16 cellular contexts compared by ENCODE assay signal in genomic region chr2:53075760-53076159, GRCh38.
A peak's percentile ranks its signal among the peaks of the same experiment; 100 is the strongest.
DNase-seq lines count a peak whose midpoint lies in the region; ATAC-seq and TF ChIP-seq lines count a peak whose summit lies in the region.
"Had no signal": no experiment of that assay in that cellular context is flagged by ENCODE, and none has a peak within 500 bp of the region (broad histone marks: within the 10 kb centered on the region; RNA-seq: fewer than 3 reads in every experiment).

No MANE protein-coding gene starts in this region.

- H3K9me3 ChIP-seq in heart right ventricle: peaks cover 0 to 14% (median 0%) of the 10 kb centered on the region in 11 donors
- H3K9me3 ChIP-seq: Peyer's patch had no signal

- H3K36me3 ChIP-seq in heart right ventricle: no peaks in the 10 kb centered on the region
- H3K36me3 ChIP-seq: Peyer's patch had no signal

- DNase-seq in heart right ventricle: peak; percentile 4 to 8
- DNase-seq in Right ventricle myocardium inferior (ENCODE audit: missing footprints): no peak
- DNase-seq in NCI-H1694 treated with DMSO at 0.1 percent for 48 hours (lab: John Stamatoyannopoulos, UW): peak; percentile 14
- DNase-seq in choroid plexus epithelial cell (ENCODE audit: low read depth): peak; percentile 20
- no peak for DNase-seq in NCI-H345 (lab: John Stamatoyannopoulos, UW)
- DNase-seq in C1 segment of cervical spinal cord (lab: John Stamatoyannopoulos, UW): no peak
- DNase-seq: CD4-positive, CD25-positive, alpha-beta regulatory T cell; DMS79; GOT3; KBM-7; NCI-H2029; NCI-H748 treated with DMSO at 0.1 percent for 48 hours; Peyer's patch; SIG-M5 had no signal

- ATAC-seq in heart right ventricle (no peak), Right ventricle myocardium inferior (no peak), HG03520 (IDR thresholded peaks at IDR 0.05; ENCODE audit: unreplicated experiment) (no peak)
- ATAC-seq: A549 had no signal

- peaks cover 0 to 6% (median 0%) of the 10 kb centered on the region in 9 donors for H3K4me1 ChIP-seq in heart right ventricle
- H3K4me1 ChIP-seq: A549, Peyer's patch had no signal

- H3K4me3 ChIP-seq in heart right ventricle (no peak overlapping the region), choroid plexus epithelial cell (ENCODE audit: low read depth, low read length) (no peak overlapping the region)
- H3K4me3 ChIP-seq: A549, Peyer's patch had no signal

- H3K27me3 ChIP-seq in heart right ventricle: no peaks in the 10 kb centered on the region
- H3K27me3 ChIP-seq: Peyer's patch had no signal

- no peak for TF ChIP-seq CTCF in heart right ventricle (IDR thresholded peaks at IDR 0.05)
- TF ChIP-seq CTCF in choroid plexus epithelial cell (conservative IDR thresholded peaks at IDR 0.05; ENCODE audit: low read depth, low read length): no peak

- H3K27ac ChIP-seq in heart right ventricle: no peak overlapping the region
- H3K27ac ChIP-seq: A549, Peyer's patch had no signal

- intact Hi-C loops in heart right ventricle (cut with DNase I): no loop called here
- intact Hi-C loops in Right ventricle myocardium inferior (cut with DNase I): no loop called here

- WGBS in heart right ventricle, 2 donors: 75 to 81% methylated on average over 1 of the region's 1 CpG

Comparison
In these comparisons a context has a peak if more than half of its experiments do, and no peak if none do; other contexts are left out.
1. DNase-seq: peak in heart right ventricle (2 of 2), NCI-H1694 treated with DMSO at 0.1 percent for 48 hours (single experiment) and choroid plexus epithelial cell (single experiment); none in Right ventricle myocardium inferior (single experiment), NCI-H345 (single experiment) and C1 segment of cervical spinal cord (0 of 14).